ENCODE assay signal across 2 cellular contexts in the genomic region with DNA sequence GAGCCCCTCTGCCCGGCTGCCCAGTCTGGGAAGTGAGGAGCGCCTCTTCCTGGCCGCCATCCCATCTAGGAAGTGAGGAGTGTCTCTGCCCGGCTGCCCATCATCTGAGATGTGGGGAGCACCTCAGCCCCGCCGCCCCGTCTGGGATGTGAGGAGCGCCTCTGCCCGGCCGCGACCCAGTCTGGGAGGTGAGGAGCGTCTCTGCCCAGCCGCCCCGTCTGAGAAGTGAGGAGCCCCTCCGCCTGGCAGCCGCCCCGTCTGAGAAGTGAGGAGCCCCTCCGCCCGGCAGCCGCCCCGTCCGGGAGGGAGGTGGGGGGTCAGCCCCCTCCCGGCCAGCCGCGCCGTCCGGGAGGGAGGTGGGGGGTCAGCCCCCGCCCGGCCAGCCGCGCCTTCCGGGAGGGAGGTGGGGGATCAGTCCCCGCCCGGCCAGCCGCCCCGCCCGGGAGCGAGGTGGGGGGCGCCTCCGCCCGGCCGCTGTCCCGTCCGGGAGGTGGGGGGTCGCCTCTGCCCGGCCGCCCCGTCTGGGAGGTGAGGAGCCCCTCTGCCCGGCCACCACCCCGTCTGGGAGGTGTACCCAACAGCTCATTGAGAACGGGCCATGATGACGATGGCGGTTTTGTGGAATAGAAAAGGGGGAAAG. TPM values are rescaled to one million over a fixed set of nuclear protein-coding genes. Genes with fewer than 3 reads are reported as not detected.
"Had no signal": no experiment of that assay in that cellular context is flagged by ENCODE, and none has a peak within 500 bp of the region (broad histone marks: within the 10 kb centered on the region; RNA-seq: fewer than 3 reads in every experiment).

No MANE protein-coding gene starts in this region.

RNA-seq across cellular contexts. Expression of a gene that starts 34.5 kb away (rescaled TPM):
- total RNA-seq: activated B cell treated with CpG ODN at 0.5 μM for 24 hours; T-helper 1 cell treated with Interleukin-12 subunit alpha and Interleukin-12 subunit beta and Interleukin-4 antibody, amounts not matched to agents 30 ng/mL and 1 ng/mL, for 36 hours had no signal
